ENCODE assay signal across 1 cellular context in genomic region chrX:19879742-19880378, GRCh38.
TF ChIP-seq lines count a peak whose summit lies in the region.

No MANE protein-coding gene starts in this region.

TF ChIP-seq in GM12878, 131 proteins besides CTCF, POLR2A, EP300 and RAD21 (continued from another document):
- TF ChIP-seq, protein P1, sequence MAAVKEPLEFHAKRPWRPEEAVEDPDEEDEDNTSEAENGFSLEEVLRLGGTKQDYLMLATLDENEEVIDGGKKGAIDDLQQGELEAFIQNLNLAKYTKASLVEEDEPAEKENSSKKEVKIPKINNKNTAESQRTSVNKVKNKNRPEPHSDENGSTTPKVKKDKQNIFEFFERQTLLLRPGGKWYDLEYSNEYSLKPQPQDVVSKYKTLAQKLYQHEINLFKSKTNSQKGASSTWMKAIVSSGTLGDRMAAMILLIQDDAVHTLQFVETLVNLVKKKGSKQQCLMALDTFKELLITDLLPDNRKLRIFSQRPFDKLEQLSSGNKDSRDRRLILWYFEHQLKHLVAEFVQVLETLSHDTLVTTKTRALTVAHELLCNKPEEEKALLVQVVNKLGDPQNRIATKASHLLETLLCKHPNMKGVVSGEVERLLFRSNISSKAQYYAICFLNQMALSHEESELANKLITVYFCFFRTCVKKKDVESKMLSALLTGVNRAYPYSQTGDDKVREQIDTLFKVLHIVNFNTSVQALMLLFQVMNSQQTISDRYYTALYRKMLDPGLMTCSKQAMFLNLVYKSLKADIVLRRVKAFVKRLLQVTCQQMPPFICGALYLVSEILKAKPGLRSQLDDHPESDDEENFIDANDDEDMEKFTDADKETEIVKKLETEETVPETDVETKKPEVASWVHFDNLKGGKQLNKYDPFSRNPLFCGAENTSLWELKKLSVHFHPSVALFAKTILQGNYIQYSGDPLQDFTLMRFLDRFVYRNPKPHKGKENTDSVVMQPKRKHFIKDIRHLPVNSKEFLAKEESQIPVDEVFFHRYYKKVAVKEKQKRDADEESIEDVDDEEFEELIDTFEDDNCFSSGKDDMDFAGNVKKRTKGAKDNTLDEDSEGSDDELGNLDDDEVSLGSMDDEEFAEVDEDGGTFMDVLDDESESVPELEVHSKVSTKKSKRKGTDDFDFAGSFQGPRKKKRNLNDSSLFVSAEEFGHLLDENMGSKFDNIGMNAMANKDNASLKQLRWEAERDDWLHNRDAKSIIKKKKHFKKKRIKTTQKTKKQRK (IDR thresholded peaks at IDR 0.05; ENCODE audit: low read depth, low read length), result no peak
- TF ChIP-seq ZNF622 (IDR thresholded peaks at IDR 0.05) (no peak), CREM (IDR thresholded peaks at IDR 0.05; ENCODE audit: low read depth) (0 out of 2 replicates have a peak, but pooled peaks have one; percentile 9), GATAD2B (conservative IDR thresholded peaks at IDR 0.05; ENCODE audit: low read depth) (peak; percentile 53; the same call in 1 of the 2 replicates), DPF2 (IDR thresholded peaks at IDR 0.05) (0 out of 2 replicates have a peak, but pooled peaks have one; percentile 24), PBX3 (IDR thresholded peaks at IDR 0.05; ENCODE audit: insufficient replicate concordance, low read depth, low read length) (peak; percentile 27), PKNOX1 (IDR thresholded peaks at IDR 0.05) (peak; percentile 42; the same call in 1 of the 2 replicates), E2F8 (IDR thresholded peaks at IDR 0.05; ENCODE audit: low read depth, partially characterized antibody) (no peak), ELK1 (IDR thresholded peaks at IDR 0.05; ENCODE audit: low read depth, low read length) (no peak), IKZF1 (conservative IDR thresholded peaks at IDR 0.05) (peak; percentile 38), FOXM1 (IDR thresholded peaks at IDR 0.05; ENCODE audit: low read depth, low read length) (peak; percentile 62; the same call in 1 of the 2 replicates), MXI1 (IDR thresholded peaks at IDR 0.05; ENCODE audit: low read depth, low read length) (no peak), TCF7 (IDR thresholded peaks at IDR 0.05; ENCODE audit: borderline replicate concordance) (peak; percentile 91), BRCA1 (IDR thresholded peaks at IDR 0.05; ENCODE audit: low read depth, low read length) (no peak), NFXL1 (IDR thresholded peaks at IDR 0.05; ENCODE audit: borderline replicate concordance) (no peak), NR2C1 (IDR thresholded peaks at IDR 0.05) (0 out of 2 replicates have a peak, but pooled peaks have one; percentile 12), BCLAF1 (IDR thresholded peaks at IDR 0.05) (no peak), LARP7 (IDR thresholded peaks at IDR 0.05) (no peak; the same call in 1 of the 2 replicates), TBL1XR1 (IDR thresholded peaks at IDR 0.05; ENCODE audit: low read depth, low read length) (no peak), SMC3 (IDR thresholded peaks at IDR 0.05; ENCODE audit: borderline replicate concordance, low read length) (peak; percentile 22; the same call in 1 of the 2 replicates), CBX5 (IDR thresholded peaks at IDR 0.05; ENCODE audit: low read depth) (0 out of 2 replicates have a peak, but pooled peaks have one; percentile 34), MTA2 (IDR thresholded peaks at IDR 0.05; ENCODE audit: low read depth) (peak; percentile 55), NR2F1 (conservative IDR thresholded peaks at IDR 0.05) (peak; percentile 98), EED (IDR thresholded peaks at IDR 0.05; ENCODE audit: low read depth) (no peak), RUNX3 (IDR thresholded peaks at IDR 0.05; ENCODE audit: low read length) (peak; percentile 90), NBN (IDR thresholded peaks at IDR 0.05) (no peak; the same call in 1 of the 2 replicates), SKIL (IDR thresholded peaks at IDR 0.05; ENCODE audit: low read depth, poor library complexity, severe bottlenecking) (no peak), IKZF2 (IDR thresholded peaks at IDR 0.05) (peak in 1 of 2 experiments; percentile 29; a peak in 1 of 4 replicates)
- TF ChIP-seq, protein P2, sequence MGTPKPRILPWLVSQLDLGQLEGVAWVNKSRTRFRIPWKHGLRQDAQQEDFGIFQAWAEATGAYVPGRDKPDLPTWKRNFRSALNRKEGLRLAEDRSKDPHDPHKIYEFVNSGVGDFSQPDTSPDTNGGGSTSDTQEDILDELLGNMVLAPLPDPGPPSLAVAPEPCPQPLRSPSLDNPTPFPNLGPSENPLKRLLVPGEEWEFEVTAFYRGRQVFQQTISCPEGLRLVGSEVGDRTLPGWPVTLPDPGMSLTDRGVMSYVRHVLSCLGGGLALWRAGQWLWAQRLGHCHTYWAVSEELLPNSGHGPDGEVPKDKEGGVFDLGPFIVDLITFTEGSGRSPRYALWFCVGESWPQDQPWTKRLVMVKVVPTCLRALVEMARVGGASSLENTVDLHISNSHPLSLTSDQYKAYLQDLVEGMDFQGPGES (IDR thresholded peaks at IDR 0.05), result no peak
- TF ChIP-seq, protein P3, sequence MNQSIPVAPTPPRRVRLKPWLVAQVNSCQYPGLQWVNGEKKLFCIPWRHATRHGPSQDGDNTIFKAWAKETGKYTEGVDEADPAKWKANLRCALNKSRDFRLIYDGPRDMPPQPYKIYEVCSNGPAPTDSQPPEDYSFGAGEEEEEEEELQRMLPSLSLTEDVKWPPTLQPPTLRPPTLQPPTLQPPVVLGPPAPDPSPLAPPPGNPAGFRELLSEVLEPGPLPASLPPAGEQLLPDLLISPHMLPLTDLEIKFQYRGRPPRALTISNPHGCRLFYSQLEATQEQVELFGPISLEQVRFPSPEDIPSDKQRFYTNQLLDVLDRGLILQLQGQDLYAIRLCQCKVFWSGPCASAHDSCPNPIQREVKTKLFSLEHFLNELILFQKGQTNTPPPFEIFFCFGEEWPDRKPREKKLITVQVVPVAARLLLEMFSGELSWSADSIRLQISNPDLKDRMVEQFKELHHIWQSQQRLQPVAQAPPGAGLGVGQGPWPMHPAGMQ (IDR thresholded peaks at IDR 0.05; ENCODE audit: borderline replicate concordance), result no peak
- TF ChIP-seq, protein P4, sequence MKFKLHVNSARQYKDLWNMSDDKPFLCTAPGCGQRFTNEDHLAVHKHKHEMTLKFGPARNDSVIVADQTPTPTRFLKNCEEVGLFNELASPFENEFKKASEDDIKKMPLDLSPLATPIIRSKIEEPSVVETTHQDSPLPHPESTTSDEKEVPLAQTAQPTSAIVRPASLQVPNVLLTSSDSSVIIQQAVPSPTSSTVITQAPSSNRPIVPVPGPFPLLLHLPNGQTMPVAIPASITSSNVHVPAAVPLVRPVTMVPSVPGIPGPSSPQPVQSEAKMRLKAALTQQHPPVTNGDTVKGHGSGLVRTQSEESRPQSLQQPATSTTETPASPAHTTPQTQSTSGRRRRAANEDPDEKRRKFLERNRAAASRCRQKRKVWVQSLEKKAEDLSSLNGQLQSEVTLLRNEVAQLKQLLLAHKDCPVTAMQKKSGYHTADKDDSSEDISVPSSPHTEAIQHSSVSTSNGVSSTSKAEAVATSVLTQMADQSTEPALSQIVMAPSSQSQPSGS (IDR thresholded peaks at IDR 0.05; ENCODE audit: low read length), result 0 out of 2 replicates have a peak, but pooled peaks have one; percentile 46
